In the genomic region with DNA sequence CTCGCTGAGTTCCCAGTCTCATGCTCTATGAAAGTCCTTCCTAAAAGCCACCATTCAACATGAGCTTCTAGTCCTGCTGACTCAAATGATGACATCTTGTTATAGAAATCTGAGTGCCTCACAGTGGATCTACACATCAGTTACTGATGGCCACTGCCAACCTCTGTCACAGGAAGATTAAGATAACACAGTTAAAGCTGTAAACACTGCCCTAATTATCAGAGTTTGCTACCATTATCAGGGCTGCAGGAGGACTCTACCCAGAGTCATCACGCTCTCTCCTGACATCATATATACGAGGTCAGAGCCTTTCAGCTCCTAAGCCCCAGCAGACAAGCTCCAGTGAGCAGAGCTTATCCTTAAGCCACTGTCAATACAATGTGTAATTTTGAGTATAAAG, we compare ENCODE assay signal across 15 cellular contexts.
DNase-seq lines count a peak whose midpoint lies in the region; ATAC-seq and TF ChIP-seq lines count a peak whose summit lies in the region.
"Had no signal": no experiment of that assay in that cellular context is flagged by ENCODE, and none has a peak within 500 bp of the region (broad histone marks: within the 10 kb centered on the region; RNA-seq: fewer than 3 reads in every experiment).

No MANE protein-coding gene starts in this region.

- peaks cover 42% of the 10 kb centered on the region for H3K36me3 Mint-ChIP-seq in T-cell
- H3K36me3 Mint-ChIP-seq: neural progenitor cell had no signal

- H3K9me3 Mint-ChIP-seq in T-cell = no peaks in the 10 kb centered on the region
- peaks cover 0 to 7% of the 10 kb centered on the region in 2 donors for H3K9me3 Mint-ChIP-seq in stimulated activated naive CD8-positive, alpha-beta T cell treated with anti-CD3 and anti-CD28 coated beads, Interleukin-15, amount 100 ng/mL, for 72 hours
- H3K9me3 Mint-ChIP-seq: neural progenitor cell had no signal

- no peak for TF ChIP-seq CTCF in right atrium auricular region (IDR thresholded peaks at IDR 0.05)

- POLR2A ChIA-PET in T-cell (lab: Charles Lee) = interaction anchor here (0.6 to 1.4 kb wide), 10 partner anchors 9 to 677 kb away, joined by 3 to 7 read pairs (median 4); no protein-coding TSS in a partner anchor

- H3K4me3 Mint-ChIP-seq in T-cell = no peak overlapping the region
- peak overlapping the region; percentile 2 to 34 for H3K4me3 Mint-ChIP-seq in stimulated activated naive CD8-positive, alpha-beta T cell treated with anti-CD3 and anti-CD28 coated beads, Interleukin-15, amount 100 ng/mL, for 72 hours
- H3K4me3 Mint-ChIP-seq: neural progenitor cell had no signal

- H3K9me3 ChIP-seq in right atrium auricular region = no peaks in the 10 kb centered on the region
- H3K9me3 ChIP-seq in effector memory CD4-positive, alpha-beta T cell (ENCODE audit: control insufficient read depth, low read length) = no peaks in the 10 kb centered on the region
- H3K9me3 ChIP-seq: lower lobe of right lung had no signal

- intact Hi-C loops in cardiac septum (cut with DNase I) = loop anchor here (5.0 to 10.0 kb wide), 3 partner anchors 34 to 187 kb away; no protein-coding TSS in a partner anchor

- no peaks in the 10 kb centered on the region for H3K27me3 ChIP-seq in right atrium auricular region
- H3K27me3 ChIP-seq in effector memory CD4-positive, alpha-beta T cell (replicated peaks; ENCODE audit: control insufficient read depth, insufficient read depth, low read length, poor library complexity, severe bottlenecking) = no peaks in the 10 kb centered on the region
- H3K27me3 ChIP-seq: neural progenitor cell had no signal

- no peak overlapping the region for H3K4me3 ChIP-seq in right atrium auricular region
- no peak overlapping the region for H3K4me3 ChIP-seq in effector memory CD4-positive, alpha-beta T cell (ENCODE audit: insufficient read depth, low read depth, low read length, poor library complexity, severe bottlenecking)
- H3K4me3 ChIP-seq: lower lobe of right lung, neural progenitor cell had no signal

- H3K4me1 ChIP-seq in right atrium auricular region = peaks cover 0 to 66% of the 10 kb centered on the region in 2 donors
- peaks cover 42% of the 10 kb centered on the region for H3K4me1 ChIP-seq in effector memory CD4-positive, alpha-beta T cell (ENCODE audit: control insufficient read depth, insufficient read depth, low read length, poor library complexity, severe bottlenecking)

- DNase-seq in right atrium auricular region (ENCODE audit: low spot score) = no peak
- no peak for DNase-seq in cardiac septum (ENCODE audit: low spot score)
- DNase-seq in T-cell = no peak
- DNase-seq in effector memory CD4-positive, alpha-beta T cell = no peak
- DNase-seq in stimulated activated naive CD8-positive, alpha-beta T cell treated with anti-CD3 and anti-CD28 coated beads, Interleukin-15, amount 100 ng/mL, for 72 hours = no peak
- no peak for DNase-seq in NCI-H748 treated with DMSO at 0.1 percent for 48 hours (lab: John Stamatoyannopoulos, UW)
- DNase-seq in iPS-NIHi7 (ENCODE audit: extremely low spot score) = no peak
- no peak for DNase-seq in RPMI8226
- DNase-seq: activated CD8-positive, alpha-beta memory T cell treated with anti-CD3 and anti-CD28 coated beads, Interleukin-2, amount 50 U/mL, for 48 hours; anterior cingulate cortex; DMS 273 treated with DMSO at 0.1 percent for 48 hours; H7; lower lobe of right lung had no signal

- peaks cover 85 to 97% (median 95%) of the 10 kb centered on the region in 3 donors for H3K4me1 Mint-ChIP-seq in T-cell
- peaks cover 72% of the 10 kb centered on the region for H3K4me1 Mint-ChIP-seq in stimulated activated naive CD8-positive, alpha-beta T cell treated with anti-CD3 and anti-CD28 coated beads, Interleukin-15, amount 100 ng/mL, for 72 hours

- H3K36me3 ChIP-seq in right atrium auricular region = no peaks in the 10 kb centered on the region
- no peaks in the 10 kb centered on the region for H3K36me3 ChIP-seq in effector memory CD4-positive, alpha-beta T cell (ENCODE audit: control insufficient read depth, insufficient read depth, low read length)
- H3K36me3 ChIP-seq: lower lobe of right lung, neural progenitor cell had no signal

- peak overlapping the region; percentile 31 to 77 for H3K27ac ChIP-seq in right atrium auricular region
- peak overlapping the region; percentile 17 for H3K27ac ChIP-seq in effector memory CD4-positive, alpha-beta T cell (ENCODE audit: insufficient read depth, low read length, poor library complexity, severe bottlenecking)
- H3K27ac ChIP-seq: lower lobe of right lung, neural progenitor cell, VCaP had no signal

- no peaks in the 10 kb centered on the region for H3K27me3 Mint-ChIP-seq in T-cell
- no peaks in the 10 kb centered on the region for H3K27me3 Mint-ChIP-seq in stimulated activated naive CD8-positive, alpha-beta T cell treated with anti-CD3 and anti-CD28 coated beads, Interleukin-15, amount 100 ng/mL, for 72 hours

- ATAC-seq in T-cell (replicated peaks in 1 of 4) = no peak
- ATAC-seq in stimulated activated naive CD8-positive, alpha-beta T cell treated with anti-CD3 and anti-CD28 coated beads, Interleukin-15, amount 100 ng/mL, for 72 hours = no peak
- ATAC-seq: lower lobe of right lung had no signal

- CTCF ChIA-PET in T-cell (lab: Charles Lee) = interaction anchor here (0.6 to 1.9 kb wide), 6 partner anchors 9 to 302 kb away, joined by 3 to 10 read pairs (median 4); no protein-coding TSS in a partner anchor

- H3K27ac Mint-ChIP-seq in T-cell = peak overlapping the region; percentile 41 to 76
- H3K27ac Mint-ChIP-seq in stimulated activated naive CD8-positive, alpha-beta T cell treated with anti-CD3 and anti-CD28 coated beads, Interleukin-15, amount 100 ng/mL, for 72 hours = peak overlapping the region in 1 of 2 donors; percentile 7
- H3K27ac Mint-ChIP-seq: neural progenitor cell had no signal

Comparison
In these comparisons a context has a peak if more than half of its experiments do, and no peak if none do; other contexts are left out.
1. H3K4me3 Mint-ChIP-seq: peak in stimulated activated naive CD8-positive, alpha-beta T cell treated with anti-CD3 and anti-CD28 coated beads, Interleukin-15, amount 100 ng/mL, for 72 hours (2 of 2); none in T-cell (0 of 3).